In genomic region chr2:143158098-143158497, GRCh38 we compare ENCODE assay signal across 27 cellular contexts. TPM values are rescaled to one million over a fixed set of nuclear protein-coding genes. Genes with fewer than 3 reads are reported as not detected.
A peak's percentile ranks its signal among the peaks of the same experiment; 100 is the strongest.
DNase-seq lines count a peak whose midpoint lies in the region; ATAC-seq and TF ChIP-seq lines count a peak whose summit lies in the region.
"Had no signal": no experiment of that assay in that cellular context is flagged by ENCODE, and none has a peak within 500 bp of the region (broad histone marks: within the 10 kb centered on the region; RNA-seq: fewer than 3 reads in every experiment).

No MANE protein-coding gene starts in this region.

- no peak overlapping the region for H3K27ac ChIP-seq in CD8-positive, alpha-beta T cell (ENCODE audit: low read depth, low read length)
- H3K27ac ChIP-seq: upper lobe of left lung, VCaP had no signal

- H3K36me3 Mint-ChIP-seq in activated CD4-positive, alpha-beta T cell treated with anti-CD3 and anti-CD28 coated beads for 36 hours (ENCODE audit: low read depth): peaks cover 20% of the 10 kb centered on the region
- H3K36me3 Mint-ChIP-seq in CD8-positive, alpha-beta T cell: peaks cover 55% of the 10 kb centered on the region
- H3K36me3 Mint-ChIP-seq in T-helper 17 cell (ENCODE audit: low read depth) (peaks cover 7% of the 10 kb centered on the region), naive B cell (peaks cover 16 to 17% of the 10 kb centered on the region in 2 donors)

- no peak overlapping the region for H3K4me3 ChIP-seq in CD8-positive, alpha-beta T cell (ENCODE audit: low read depth, low read length)
- H3K4me3 ChIP-seq: dorsolateral prefrontal cortex, HAP-1, upper lobe of left lung had no signal

- H3K4me3 Mint-ChIP-seq in activated CD4-positive, alpha-beta T cell treated with anti-CD3 and anti-CD28 coated beads for 36 hours: no peak overlapping the region
- peak overlapping the region; percentile 44 for H3K4me3 Mint-ChIP-seq in CD8-positive, alpha-beta T cell
- H3K4me3 Mint-ChIP-seq in T-helper 17 cell: no peak overlapping the region
- H3K4me3 Mint-ChIP-seq in naive B cell: peak overlapping the region in 7 of 8 donors; percentile 53 to 89 (median 75)
- H3K4me3 Mint-ChIP-seq: activated CD4-positive, alpha-beta memory T cell treated with anti-CD3 and anti-CD28 coated beads for 36 hours had no signal

- no peaks in the 10 kb centered on the region for H3K27me3 ChIP-seq in CD8-positive, alpha-beta T cell (ENCODE audit: insufficient read depth, low read length)
- H3K27me3 ChIP-seq: heart left ventricle, upper lobe of left lung had no signal

- no peak for ATAC-seq in activated CD4-positive, alpha-beta T cell treated with anti-CD3 and anti-CD28 coated beads for 36 hours
- no peak for ATAC-seq in CD8-positive, alpha-beta T cell
- ATAC-seq in T-helper 17 cell: no peak
- ATAC-seq in naive B cell (ENCODE audit: low read depth in 2 of 2): no peak
- no peak for ATAC-seq in HG03045 (IDR thresholded peaks at IDR 0.05; ENCODE audit: unreplicated experiment)
- no peak for ATAC-seq in GM21526 (IDR thresholded peaks at IDR 0.05; ENCODE audit: low FRiP score, unreplicated experiment)
- no peak for ATAC-seq in HG03139 (IDR thresholded peaks at IDR 0.05; ENCODE audit: unreplicated experiment)
- ATAC-seq: heart left ventricle had no signal

- CTCF ChIA-PET in activated CD4-positive, alpha-beta T cell treated with anti-CD3 and anti-CD28 coated beads for 36 hours (lab: Charles Lee): interaction anchor here (1.0 to 7.0 kb wide), 10 partner anchors 13 to 126 kb away, joined by 3 to 107 read pairs (median 4); partner anchors contain the start of gene ARHGAP15
- CTCF ChIA-PET in CD8-positive, alpha-beta T cell (lab: Charles Lee): interaction anchor here (0.9 to 8.8 kb wide), 6 partner anchors 10 to 447 kb away, joined by 3 to 137 read pairs (median 6); no protein-coding TSS in a partner anchor

- H3K4me1 Mint-ChIP-seq in activated CD4-positive, alpha-beta T cell treated with anti-CD3 and anti-CD28 coated beads for 36 hours: peaks cover 82% of the 10 kb centered on the region
- H3K4me1 Mint-ChIP-seq in CD8-positive, alpha-beta T cell (ENCODE audit: low read depth): peaks cover 89% of the 10 kb centered on the region
- H3K4me1 Mint-ChIP-seq in T-helper 17 cell (peaks cover 53% of the 10 kb centered on the region), naive B cell (peaks cover 54 to 87% (median 71%) of the 10 kb centered on the region in 3 donors)

- H3K27me3 Mint-ChIP-seq in activated CD4-positive, alpha-beta T cell treated with anti-CD3 and anti-CD28 coated beads for 36 hours: no peaks in the 10 kb centered on the region
- no peaks in the 10 kb centered on the region for H3K27me3 Mint-ChIP-seq in CD8-positive, alpha-beta T cell (ENCODE audit: low read depth)
- no peaks in the 10 kb centered on the region for H3K27me3 Mint-ChIP-seq in T-helper 17 cell
- H3K27me3 Mint-ChIP-seq in naive B cell: no peaks in the 10 kb centered on the region
- H3K27me3 Mint-ChIP-seq: activated CD4-positive, alpha-beta memory T cell treated with anti-CD3 and anti-CD28 coated beads for 36 hours had no signal

- H3K36me3 ChIP-seq in CD8-positive, alpha-beta T cell (ENCODE audit: insufficient read depth, low read length): peaks cover 7% of the 10 kb centered on the region
- H3K36me3 ChIP-seq: HAP-1, heart left ventricle, upper lobe of left lung had no signal

- no peak for DNase-seq in activated CD4-positive, alpha-beta T cell treated with anti-CD3 and anti-CD28 coated beads for 36 hours
- DNase-seq in activated CD4-positive, alpha-beta T cell treated with anti-CD3 and anti-CD28 coated beads, Interleukin-2, amount 50 U/mL, for 4 hours: no peak
- no peak for DNase-seq in CD8-positive, alpha-beta T cell
- DNase-seq in T-helper 17 cell (no peak), naive B cell (no peak)
- DNase-seq: activated CD4-positive, alpha-beta memory T cell treated with anti-CD3 and anti-CD28 coated beads for 36 hours; activated T-cell treated with anti-CD3 and anti-CD28 coated beads for 4 hours; central memory CD4-positive, alpha-beta T cell; DND-41; dorsolateral prefrontal cortex; heart left ventricle; IMR-90; mammary epithelial cell; NCI-H1105 treated with DMSO at 0.1 percent for 48 hours; NCI-H2029 treated with DMSO at 0.1 percent for 48 hours; NCI-H2227 treated with DMSO at 0.1 percent for 48 hours; NCI-H69; occipital lobe; upper lobe of left lung had no signal

- H3K27ac Mint-ChIP-seq in activated CD4-positive, alpha-beta T cell treated with anti-CD3 and anti-CD28 coated beads for 36 hours: peak overlapping the region; percentile 37
- H3K27ac Mint-ChIP-seq in CD8-positive, alpha-beta T cell: peak overlapping the region; percentile 85
- H3K27ac Mint-ChIP-seq in T-helper 17 cell (peak overlapping the region; percentile 60), naive B cell (peak overlapping the region in 5 of 6 donors; percentile 34 to 90 (median 63))
- H3K27ac Mint-ChIP-seq: activated naive CD4-positive, alpha-beta T cell treated with anti-CD3 and anti-CD28 coated beads, Interleukin-2, amount 50 U/mL, for 72 hours had no signal

- intact Hi-C loops in activated CD4-positive, alpha-beta T cell treated with anti-CD3 and anti-CD28 coated beads for 36 hours (cut with DNase I, micrococcal nuclease): no loop called here
- intact Hi-C loops in CD8-positive, alpha-beta T cell (cut with DNase I, micrococcal nuclease): no loop called here

- H3K9me3 ChIP-seq in CD8-positive, alpha-beta T cell (ENCODE audit: low read length): no peaks in the 10 kb centered on the region
- H3K9me3 ChIP-seq in T-helper 17 cell (ENCODE audit: control insufficient read depth, low read length, poor library complexity, severe bottlenecking): no peaks in the 10 kb centered on the region
- H3K9me3 ChIP-seq: HAP-1, heart left ventricle, upper lobe of left lung had no signal

- no peak for TF ChIP-seq CTCF in CD8-positive, alpha-beta T cell (IDR thresholded peaks at IDR 0.05)

- H3K4me1 ChIP-seq in CD8-positive, alpha-beta T cell (ENCODE audit: insufficient read depth, low read length): peaks cover 91% of the 10 kb centered on the region
- H3K4me1 ChIP-seq: HAP-1, upper lobe of left lung had no signal

- POLR2A ChIA-PET in activated CD4-positive, alpha-beta T cell treated with anti-CD3 and anti-CD28 coated beads for 36 hours (lab: Charles Lee): no interaction called here
- POLR2A ChIA-PET in CD8-positive, alpha-beta T cell (lab: Charles Lee): interaction anchor here (0.9 to 1.7 kb wide), 3 partner anchors 30 to 101 kb away, joined by 3 to 4 read pairs (median 4); no protein-coding TSS in a partner anchor

- H3K9me3 Mint-ChIP-seq in activated CD4-positive, alpha-beta T cell treated with anti-CD3 and anti-CD28 coated beads for 36 hours (ENCODE audit: low read depth): no peaks in the 10 kb centered on the region
- no peaks in the 10 kb centered on the region for H3K9me3 Mint-ChIP-seq in CD8-positive, alpha-beta T cell
- H3K9me3 Mint-ChIP-seq in naive B cell: peaks cover 0 to 10% (median 3%) of the 10 kb centered on the region in 7 donors
- H3K9me3 Mint-ChIP-seq: activated CD4-positive, alpha-beta memory T cell treated with anti-CD3 and anti-CD28 coated beads for 36 hours; activated naive CD4-positive, alpha-beta T cell treated with anti-CD3 and anti-CD28 coated beads, Interleukin-2, amount 50 U/mL, for 72 hours had no signal

RNA-seq across cellular contexts. Expression of gene ARHGAP15, which starts 28.9 kb away (rescaled TPM):
- 10 to 100 TPM; 62.6 to 64.3 TPM for total RNA-seq in activated CD4-positive, alpha-beta T cell treated with anti-CD3 and anti-CD28 coated beads for 36 hours
- total RNA-seq in CD8-positive, alpha-beta T cell: 100 to 1,000 TPM; 115 to 119 TPM
- 100 to 1,000 TPM; 277 to 309 TPM for total RNA-seq in T-helper 17 cell
- 100 to 1,000 TPM; 183 to 264 (median 210) TPM for polyA plus RNA-seq in naive B cell (ENCODE audit: low read depth in 6 of 6)
- total RNA-seq: A172, IMR-90, M059J, mammary epithelial cell had no signal
- polyA plus RNA-seq: IMR-90, mammary epithelial cell had no signal

Comparison
In these comparisons a context has a peak if more than half of its experiments do, and no peak if none do; other contexts are left out.
1. H3K4me3 Mint-ChIP-seq: peak in CD8-positive, alpha-beta T cell (single experiment) and naive B cell (7 of 8); none in activated CD4-positive, alpha-beta T cell treated with anti-CD3 and anti-CD28 coated beads for 36 hours (single experiment) and T-helper 17 cell (single experiment).
2. Peak in every context shown above with its lines, with median percentiles within 50 percentile points of each other: H3K27ac Mint-ChIP-seq.